Comparison of ENCODE assay signal across 20 cellular contexts in the genomic region with DNA sequence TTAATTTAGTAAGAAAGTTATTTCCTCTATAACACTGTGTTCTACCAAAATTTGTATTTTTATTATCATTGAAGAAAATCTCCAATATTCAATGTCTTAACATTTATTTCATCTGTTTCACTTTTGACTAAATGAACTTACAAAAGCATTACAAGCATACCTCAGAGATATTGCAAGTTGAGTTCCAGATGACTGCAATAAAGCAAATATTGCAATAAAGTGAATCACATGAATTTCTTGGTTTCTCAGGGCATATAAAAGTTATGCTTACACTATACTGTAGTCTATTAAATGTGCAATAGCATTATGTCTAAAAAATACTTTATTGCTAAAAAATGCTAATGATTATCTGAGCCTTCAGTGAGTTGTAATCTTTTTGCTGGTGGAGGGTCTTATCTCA.
"Had no signal": no experiment of that assay in that cellular context is flagged by ENCODE, and none has a peak within 500 bp of the region (broad histone marks: within the 10 kb centered on the region; RNA-seq: fewer than 3 reads in every experiment).

No MANE protein-coding gene starts in this region.

- H3K36me3 ChIP-seq: esophagus squamous epithelium, heart left ventricle, right lobe of liver, stomach, thoracic aorta, transverse colon had no signal

- H3K4me3 ChIP-seq: esophagus squamous epithelium, heart left ventricle, psoas muscle, right lobe of liver, skin epidermis, stomach, thoracic aorta, transverse colon had no signal

- DNase-seq: esophagus squamous epithelium; heart left ventricle; hippocampal formation; left colon; mesendoderm; naive thymus-derived CD4-positive, alpha-beta T cell; nephron progenitor cell; psoas muscle; retina; right lobe of liver; stimulated activated CD4-positive, alpha-beta T cell treated with anti-CD3 and anti-CD28 coated beads, Interleukin-2, amount 100 ng/mL, for 24 hours; stimulated activated CD4-positive, alpha-beta T cell treated with anti-CD3 and anti-CD28 coated beads, Interleukin-4, amount 100 ng/mL, for 4 hours; stimulated activated naive CD4-positive, alpha-beta T cell; stomach; substantia nigra; transverse colon had no signal

- FAIRE-seq: frontal cortex had no signal

- H3K9me3 Mint-ChIP-seq: dendritic cell treated with granulocyte-macrophage colony-stimulating factor and Interleukin-4, amounts not matched to agents 40 ng/mL and 50 ng/mL, for 4 days had no signal

- H3K4me3 Mint-ChIP-seq: dendritic cell treated with granulocyte-macrophage colony-stimulating factor and Interleukin-4, amounts not matched to agents 40 ng/mL and 50 ng/mL, for 4 days; naive thymus-derived CD4-positive, alpha-beta T cell; nephron progenitor cell had no signal

- H3K27ac Mint-ChIP-seq: dendritic cell treated with granulocyte-macrophage colony-stimulating factor and Interleukin-4, amounts not matched to agents 40 ng/mL and 50 ng/mL, for 4 days; naive thymus-derived CD4-positive, alpha-beta T cell; nephron progenitor cell had no signal

- H3K27me3 ChIP-seq: esophagus squamous epithelium, heart left ventricle, right lobe of liver, stomach had no signal

- H3K36me3 Mint-ChIP-seq: naive thymus-derived CD4-positive, alpha-beta T cell had no signal

- ATAC-seq: heart left ventricle; left colon; naive thymus-derived CD4-positive, alpha-beta T cell; psoas muscle; right lobe of liver had no signal

- H3K4me1 Mint-ChIP-seq: naive thymus-derived CD4-positive, alpha-beta T cell had no signal
